In genomic region chr4:7733201-7733600, GRCh38 we compare ENCODE assay signal across 9 cellular contexts.
"Had no signal": no experiment of that assay in that cellular context is flagged by ENCODE, and none has a peak within 500 bp of the region (broad histone marks: within the 10 kb centered on the region; RNA-seq: fewer than 3 reads in every experiment).

No MANE protein-coding gene starts in this region.

- H3K9me3 ChIP-seq: HAP-1 had no signal

- DNase-seq: GM23248, GOT3, H7, HFFc6 had no signal

- H2AFZ ChIP-seq: GM23248 had no signal

- H3K4me3 ChIP-seq: GM23248, HAP-1 had no signal

- H3K9me3 Mint-ChIP-seq: HFFc6, IgD-negative memory B cell had no signal

- H3K4me1 ChIP-seq: HAP-1 had no signal

- H3K36me3 ChIP-seq: HAP-1 had no signal

- H3K4me1 Mint-ChIP-seq: IgD-negative memory B cell had no signal

- H3K27ac Mint-ChIP-seq: HFFc6, IgD-negative memory B cell had no signal

- ATAC-seq: HCT116, HepG2 had no signal

- H3K36me3 Mint-ChIP-seq: IgD-negative memory B cell had no signal

- H3K27ac ChIP-seq: GM23248, HL-60 had no signal

- H3K4me3 Mint-ChIP-seq: HFFc6 had no signal

- H3K9ac ChIP-seq: GM23248 had no signal
